ENCODE assay signal across 26 cellular contexts in genomic region chr6:145890422-145890821, GRCh38.
"Had no signal": no experiment of that assay in that cellular context is flagged by ENCODE, and none has a peak within 500 bp of the region (broad histone marks: within the 10 kb centered on the region; RNA-seq: fewer than 3 reads in every experiment).

No MANE protein-coding gene starts in this region.

- H3K27me3 Mint-ChIP-seq: activated CD4-positive, alpha-beta memory T cell treated with anti-CD3 and anti-CD28 coated beads, Interleukin-2, amount 10 ng/mL, durations not matched to agents 7 days and 5 days; activated CD4-positive, alpha-beta T cell treated with anti-CD3 and anti-CD28 coated beads for 36 hours; activated CD4-positive, alpha-beta T cell treated with anti-CD3 and anti-CD28 coated beads, Interleukin-2, amount 10 ng/mL, durations not matched to agents 24 days and 14 days; activated naive CD4-positive, alpha-beta T cell treated with anti-CD3 and anti-CD28 coated beads, Interleukin-2, amount 10 ng/mL, durations not matched to agents 7 days and 5 days; activated naive CD8-positive, alpha-beta T cell treated with anti-CD3 and anti-CD28 coated beads, Interleukin-2, amount 10 ng/mL, durations not matched to agents 7 days and 5 days; activated T-cell treated with anti-CD3 and anti-CD28 coated beads, Interleukin-2, amount 50 U/mL, for 24 hours; effector memory CD8-positive, alpha-beta T cell had no signal

- H3K27ac ChIP-seq: epithelial cell of prostate, esophagus squamous epithelium, gastroesophageal sphincter had no signal

- H3K27me3 ChIP-seq: esophagus squamous epithelium, gastroesophageal sphincter had no signal

- H3K27ac Mint-ChIP-seq: activated CD4-positive, alpha-beta memory T cell treated with anti-CD3 and anti-CD28 coated beads, Interleukin-2, amount 10 ng/mL, durations not matched to agents 7 days and 5 days; activated CD4-positive, alpha-beta T cell treated with anti-CD3 and anti-CD28 coated beads for 36 hours; activated CD4-positive, alpha-beta T cell treated with anti-CD3 and anti-CD28 coated beads, Interleukin-2, amount 10 ng/mL, durations not matched to agents 24 days and 14 days; activated naive CD4-positive, alpha-beta T cell treated with anti-CD3 and anti-CD28 coated beads, Interleukin-2, amount 10 ng/mL, durations not matched to agents 7 days and 5 days; activated naive CD4-positive, alpha-beta T cell treated with anti-CD3 and anti-CD28 coated beads, Interleukin-2, amount 50 U/mL, for 72 hours; activated naive CD8-positive, alpha-beta T cell treated with anti-CD3 and anti-CD28 coated beads, Interleukin-2, amount 10 ng/mL, durations not matched to agents 7 days and 5 days; activated T-cell treated with anti-CD3 and anti-CD28 coated beads, Interleukin-2, amount 50 U/mL, for 24 hours; activated T-cell treated with anti-CD3 and anti-CD28 coated beads, Interleukin-2, amount 50 U/mL, for 72 hours; effector memory CD8-positive, alpha-beta T cell had no signal

- H3K4me3 ChIP-seq: esophagus squamous epithelium, gastroesophageal sphincter had no signal

- H3K4me3 Mint-ChIP-seq: activated CD4-positive, alpha-beta memory T cell treated with anti-CD3 and anti-CD28 coated beads, Interleukin-2, amount 10 ng/mL, durations not matched to agents 7 days and 5 days; activated CD4-positive, alpha-beta T cell treated with anti-CD3 and anti-CD28 coated beads for 36 hours; activated CD4-positive, alpha-beta T cell treated with anti-CD3 and anti-CD28 coated beads, Interleukin-2, amount 10 ng/mL, durations not matched to agents 24 days and 14 days; activated naive CD4-positive, alpha-beta T cell treated with anti-CD3 and anti-CD28 coated beads, Interleukin-2, amount 10 ng/mL, durations not matched to agents 7 days and 5 days; activated naive CD8-positive, alpha-beta T cell treated with anti-CD3 and anti-CD28 coated beads, Interleukin-2, amount 10 ng/mL, durations not matched to agents 7 days and 5 days; activated T-cell treated with anti-CD3 and anti-CD28 coated beads, Interleukin-2, amount 50 U/mL, for 24 hours; activated T-cell treated with anti-CD3 and anti-CD28 coated beads, Interleukin-2, amount 50 U/mL, for 72 hours; effector memory CD8-positive, alpha-beta T cell had no signal

- H3K9me3 ChIP-seq: esophagus squamous epithelium, gastroesophageal sphincter had no signal

- H3K4me1 ChIP-seq: esophagus squamous epithelium had no signal

- DNase-seq: activated CD4-positive, alpha-beta memory T cell treated with anti-CD3 and anti-CD28 coated beads, Interleukin-2, amount 10 ng/mL, durations not matched to agents 7 days and 5 days; activated CD4-positive, alpha-beta T cell treated with anti-CD3 and anti-CD28 coated beads for 36 hours; activated CD4-positive, alpha-beta T cell treated with anti-CD3 and anti-CD28 coated beads, Interleukin-2, amount 10 ng/mL, durations not matched to agents 24 days and 14 days; activated CD4-positive, CD25-positive, alpha-beta regulatory T cell; activated CD4-positive, CD25-positive, alpha-beta regulatory T cell treated with anti-CD3 and anti-CD28 coated beads, Interleukin-2, amount 50 U/mL, for 72 hours; activated CD8-positive, alpha-beta memory T cell treated with anti-CD3 and anti-CD28 coated beads, Interleukin-2, amount 50 U/mL, for 48 hours; activated gamma-delta T cell; activated naive CD4-positive, alpha-beta T cell; activated naive CD4-positive, alpha-beta T cell treated with anti-CD3 and anti-CD28 coated beads, Interleukin-2, amount 10 ng/mL, durations not matched to agents 7 days and 5 days; activated naive CD8-positive, alpha-beta T cell treated with anti-CD3 and anti-CD28 coated beads, Interleukin-2, amount 10 ng/mL, durations not matched to agents 7 days and 5 days; activated T-cell treated with anti-CD3 and anti-CD28 coated beads for 4 hours; activated T-cell treated with anti-CD3 and anti-CD28 coated beads, Interleukin-2, amount 50 U/mL, for 24 hours; activated T-cell treated with anti-CD3 and anti-CD28 coated beads, Interleukin-2, amount 50 U/mL, for 72 hours; amniotic stem cell; anterior cingulate cortex; caudate nucleus; cortex of kidney; dermis blood vessel endothelial cell; effector CD4-positive, alpha-beta T cell; effector memory CD8-positive, alpha-beta T cell; esophagus squamous epithelium; foreskin melanocyte; T-helper 2 cell had no signal

- H3K9me3 Mint-ChIP-seq: activated CD4-positive, alpha-beta memory T cell treated with anti-CD3 and anti-CD28 coated beads, Interleukin-2, amount 10 ng/mL, durations not matched to agents 7 days and 5 days; activated CD4-positive, alpha-beta T cell treated with anti-CD3 and anti-CD28 coated beads, Interleukin-2, amount 10 ng/mL, durations not matched to agents 24 days and 14 days; activated naive CD4-positive, alpha-beta T cell treated with anti-CD3 and anti-CD28 coated beads, Interleukin-2, amount 10 ng/mL, durations not matched to agents 7 days and 5 days; activated naive CD4-positive, alpha-beta T cell treated with anti-CD3 and anti-CD28 coated beads, Interleukin-2, amount 50 U/mL, for 72 hours; activated naive CD8-positive, alpha-beta T cell treated with anti-CD3 and anti-CD28 coated beads, Interleukin-2, amount 10 ng/mL, durations not matched to agents 7 days and 5 days; activated T-cell treated with anti-CD3 and anti-CD28 coated beads, Interleukin-2, amount 50 U/mL, for 24 hours; activated T-cell treated with anti-CD3 and anti-CD28 coated beads, Interleukin-2, amount 50 U/mL, for 72 hours; effector memory CD8-positive, alpha-beta T cell had no signal

- H3K4me1 Mint-ChIP-seq: activated CD4-positive, alpha-beta memory T cell treated with anti-CD3 and anti-CD28 coated beads, Interleukin-2, amount 10 ng/mL, durations not matched to agents 7 days and 5 days; activated CD4-positive, alpha-beta T cell treated with anti-CD3 and anti-CD28 coated beads for 36 hours; activated CD4-positive, alpha-beta T cell treated with anti-CD3 and anti-CD28 coated beads, Interleukin-2, amount 10 ng/mL, durations not matched to agents 24 days and 14 days; activated naive CD4-positive, alpha-beta T cell treated with anti-CD3 and anti-CD28 coated beads, Interleukin-2, amount 10 ng/mL, durations not matched to agents 7 days and 5 days; activated naive CD8-positive, alpha-beta T cell treated with anti-CD3 and anti-CD28 coated beads, Interleukin-2, amount 10 ng/mL, durations not matched to agents 7 days and 5 days had no signal

- ATAC-seq: activated CD4-positive, alpha-beta T cell treated with anti-CD3 and anti-CD28 coated beads for 36 hours; activated naive CD4-positive, alpha-beta T cell treated with anti-CD3 and anti-CD28 coated beads, Interleukin-2, amount 50 U/mL, for 72 hours; activated T-cell treated with anti-CD3 and anti-CD28 coated beads, Interleukin-2, amount 50 U/mL, for 72 hours; effector memory CD8-positive, alpha-beta T cell; gastroesophageal sphincter had no signal
